20 cellular contexts compared by ENCODE assay signal in the genomic region with DNA sequence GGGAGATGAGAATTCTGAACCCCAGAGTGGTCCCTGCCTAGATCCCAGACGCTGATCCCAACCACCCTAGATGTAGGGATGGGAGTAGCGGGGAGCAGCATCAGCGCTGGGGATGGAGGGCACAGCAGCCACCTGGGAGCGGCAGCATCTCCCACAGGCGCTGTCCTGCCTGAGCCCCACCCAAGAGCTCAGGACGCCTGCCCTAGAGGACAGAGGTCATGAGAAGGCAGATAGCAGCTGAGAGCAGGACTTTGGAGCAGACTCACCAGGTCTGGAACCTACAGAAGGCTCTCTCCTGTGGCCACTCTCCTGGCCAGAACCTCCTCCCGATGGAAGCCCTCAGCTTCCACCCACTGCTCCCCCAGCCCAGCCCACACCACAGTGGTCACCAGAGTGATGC. TPM values are rescaled to one million over a fixed set of nuclear protein-coding genes. Genes with fewer than 3 reads are reported as not detected.
DNase-seq lines count a peak whose midpoint lies in the region; ATAC-seq, FAIRE-seq and TF ChIP-seq lines count a peak whose summit lies in the region.
"Had no signal": no experiment of that assay in that cellular context is flagged by ENCODE, and none has a peak within 500 bp of the region (broad histone marks: within the 10 kb centered on the region; RNA-seq: fewer than 3 reads in every experiment).

No MANE protein-coding gene starts in this region.

- no peak for TF ChIP-seq EP300 in K562 (IDR thresholded peaks at IDR 0.05; ENCODE audit: low read length)

- WGBS in K562 (ENCODE audit: insufficient coverage, low coverage, missing lambda C conversion rate) = 45% methylated on average over 5 of the region's 7 CpGs
- 60% methylated on average over 7 of the region's 7 CpGs for WGBS in liver
- 90 to 98% (median 91%) methylated on average over 6 to 7 of the region's 7 CpGs for WGBS in spleen, 5 donors

- peak; percentile 29; the same call in 1 of the 3 replicates for ATAC-seq in K562

- POLR2A ChIA-PET in HEK293 (lab: Yijun Ruan, JAX) (no interaction called here), K562 (lab: Yijun Ruan, JAX) (interaction anchor here (1.3 to 1.5 kb wide), 2 partner anchors 9 to 121 kb away, joined by 3 to 6 read pairs; no protein-coding TSS in a partner anchor)

- intact Hi-C loops in K562 (cut with micrococcal nuclease) = no loop called here
- intact Hi-C loops in spleen (cut with DNase I; ENCODE audit: low total_unique reads) = no loop called here
- intact Hi-C loops in tibial artery (cut with DNase I; ENCODE audit: low total_unique reads) = loop anchor here (5.0 kb wide), 1 partner anchor 114 kb away; a partner anchor contains a TSS

- no peak overlapping the region for H3K27ac ChIP-seq in HEK293 (ENCODE audit: extremely low read depth, low read depth, low read length)
- no peak overlapping the region for H3K27ac ChIP-seq in K562 (ENCODE audit: extremely low read depth, low read depth, low read length)
- peak overlapping the region; percentile 14 to 35 for H3K27ac ChIP-seq in liver (ENCODE audit: low read depth in 1 of 2, low read length in 2 of 2)
- H3K27ac ChIP-seq in spleen = peak overlapping the region in 7 of 8 donors; percentile 59 to 81 (median 73)
- no peak overlapping the region for H3K27ac ChIP-seq in tibial artery

- TF ChIP-seq CTCF in HEK293 (tag by site-specific recombination; IDR thresholded peaks at IDR 0.05) (no peak), K562 (IDR thresholded peaks at IDR 0.05 in 2 of 3, conservative IDR thresholded peaks at IDR 0.05 in 1 of 3; ENCODE audit: insufficient read depth in 2 of 3, low read depth in 1 of 3, low read length in 3 of 3) (no peak), liver (IDR thresholded peaks at IDR 0.05; ENCODE audit: low read depth, low read length, missing input control) (no peak), spleen (IDR thresholded peaks at IDR 0.05 in 8 of 11, conservative IDR thresholded peaks at IDR 0.05 in 3 of 11) (no peak), tibial artery (IDR thresholded peaks at IDR 0.05) (no peak)

- in situ Hi-C loops in K562 (cut with MboI) = no loop called here

- no peak overlapping the region for H3K4me3 ChIP-seq in HEK293 (ENCODE audit: low read depth, low read length)
- no peak overlapping the region for H3K4me3 ChIP-seq in K562
- H3K4me3 ChIP-seq in liver (ENCODE audit: low read depth in 1 of 3, low read length in 3 of 3) = no peak overlapping the region
- no peak overlapping the region for H3K4me3 ChIP-seq in spleen
- no peak overlapping the region for H3K4me3 ChIP-seq in tibial artery

- no peak overlapping the region for H2AFZ ChIP-seq in K562 (ENCODE audit: low read depth, low read length)

- no peak for TF ChIP-seq RAD21 in K562 (CRISPR knock-in tag; conservative IDR thresholded peaks at IDR 0.05 in 1 of 2, IDR thresholded peaks at IDR 0.05 in 1 of 2)
- TF ChIP-seq RAD21 in liver (IDR thresholded peaks at IDR 0.05) = peak in 1 of 2 donors; percentile 41

- H3K36me3 ChIP-seq in HEK293 (ENCODE audit: control insufficient read depth in 2 of 2, insufficient read depth in 1 of 2, low read length in 2 of 2) (peaks cover 0 to 4% of the 10 kb centered on the region in 2 experiments; a peak in 1 of 3 replicates), K562 (ENCODE audit: control insufficient read depth, insufficient read depth, low read length) (no peaks in the 10 kb centered on the region; the same call in 2 of the 3 replicates), liver (ENCODE audit: control insufficient read depth in 4 of 4, insufficient read depth in 3 of 4, low read depth in 1 of 4, low read length in 3 of 4) (no peaks in the 10 kb centered on the region), spleen (no peaks in the 10 kb centered on the region), tibial artery (no peaks in the 10 kb centered on the region)

- FAIRE-seq in K562 (lab: Jason Lieb, UNC) = no peak

- H3K4me2 ChIP-seq in K562 (ENCODE audit: insufficient read depth, low read length) = no peak overlapping the region

- H3K79me2 ChIP-seq in K562 (ENCODE audit: control insufficient read depth, insufficient read depth, low read length) = peaks cover 28% of the 10 kb centered on the region

- H3K9me1 ChIP-seq in K562 (ENCODE audit: control insufficient read depth, insufficient read depth, low read length) = peaks cover 2% of the 10 kb centered on the region

- CTCF ChIA-PET in HEK293 (lab: Yijun Ruan, JAX) (interaction anchor here (0.6 to 1.7 kb wide), 2 partner anchors 32 to 118 kb away, joined by 4 to 8 read pairs; no protein-coding TSS in a partner anchor), K562 (lab: Yijun Ruan, JAX; ENCODE audit: low intra/inter-chr PET ratio) (no interaction called here)

- H3K9ac ChIP-seq in K562 (ENCODE audit: insufficient read depth in 1 of 2, low read depth in 2 of 2, low read length in 2 of 2) (no peak overlapping the region; a peak in 1 of 4 replicates), liver (ENCODE audit: low read depth in 1 of 2, low read length in 2 of 2) (no peak overlapping the region)

- TF ChIP-seq POLR2A in K562 (conservative IDR thresholded peaks at IDR 0.05) (no peak), spleen (IDR thresholded peaks at IDR 0.05) (no peak)

- peaks cover 55% of the 10 kb centered on the region for H4K20me1 ChIP-seq in K562 (replicated peaks; ENCODE audit: control insufficient read depth, insufficient read depth, low read length)

- peaks cover 10% of the 10 kb centered on the region; the same call in 1 of the 2 replicates for H3K4me1 ChIP-seq in HEK293 (ENCODE audit: control insufficient read depth, insufficient read depth, low read length)
- H3K4me1 ChIP-seq in K562 (replicated peaks in 1 of 2; ENCODE audit: control insufficient read depth in 2 of 2, insufficient read depth in 2 of 2, low read length in 2 of 2) = peaks cover 8 to 13% of the 10 kb centered on the region in 2 experiments
- H3K4me1 ChIP-seq in liver (ENCODE audit: control insufficient read depth in 4 of 4, insufficient read depth in 4 of 4, low read length in 3 of 4) = peaks cover 36 to 75% (median 52%) of the 10 kb centered on the region in 4 donors
- peaks cover 25 to 85% (median 55%) of the 10 kb centered on the region in 6 donors for H3K4me1 ChIP-seq in spleen
- H3K4me1 ChIP-seq in tibial artery = peaks cover 0 to 23% (median 3%) of the 10 kb centered on the region in 4 donors

- H3K27me3 ChIP-seq in K562 (ENCODE audit: control insufficient read depth in 2 of 2, insufficient read depth in 2 of 2, low read length in 2 of 2) = no peaks in the 10 kb centered on the region
- H3K27me3 ChIP-seq in liver (ENCODE audit: control insufficient read depth in 4 of 4, insufficient read depth in 4 of 4, low read length in 3 of 4) = no peaks in the 10 kb centered on the region
- no peaks in the 10 kb centered on the region for H3K27me3 ChIP-seq in spleen (replicated peaks in 1 of 7)
- H3K27me3 ChIP-seq in tibial artery = no peaks in the 10 kb centered on the region

- H3K9me3 ChIP-seq in HEK293 (ENCODE audit: control insufficient read depth, insufficient read depth, low read depth, low read length) = no peaks in the 10 kb centered on the region
- H3K9me3 ChIP-seq in K562 (replicated peaks; ENCODE audit: control insufficient read depth, insufficient read depth, low read depth, low read length) = no peaks in the 10 kb centered on the region
- H3K9me3 ChIP-seq in liver (ENCODE audit: control insufficient read depth in 4 of 4, low read length in 3 of 4) = no peaks in the 10 kb centered on the region
- H3K9me3 ChIP-seq in spleen = no peaks in the 10 kb centered on the region
- H3K9me3 ChIP-seq in tibial artery = no peaks in the 10 kb centered on the region

- BruUV-seq in K562 (replicated peaks; lab: Mats Ljungman, UMichigan) = no TSS peak

- DNase-seq in K562 (ENCODE audit: extremely low read depth in 1 of 4, low spot score in 3 of 4) = no peak
- DNase-seq in spleen = no peak
- no peak for DNase-seq in NCI-H1048 (lab: John Stamatoyannopoulos, UW)
- no peak for DNase-seq in tibial artery
- no peak for DNase-seq in NCI-H2081 (lab: John Stamatoyannopoulos, UW)
- DNase-seq: activated B cell treated with CpG ODN at 0.5 μM for 24 hours; activated naive CD8-positive, alpha-beta T cell treated with anti-CD3 and anti-CD28 coated beads, Interleukin-2, amount 10 ng/mL, durations not matched to agents 7 days and 5 days; caudate nucleus; HFFc6; MM.1S; NCI-H1694; nephron progenitor cell; SHP77 treated with DMSO at 0.1 percent for 48 hours; stimulated activated CD4-positive, alpha-beta T cell treated with anti-CD3 and anti-CD28 coated beads, Interleukin-15, amount 100 ng/mL, for 24 hours; stimulated activated naive CD4-positive, alpha-beta T cell treated with Interleukin-2 at 50 U/mL for 16 hours; T-helper 2 cell had no signal

RNA-seq across cellular contexts. Expression of a gene that starts 7.2 kb away (rescaled TPM):
- total RNA-seq in K562 (2011; cell fraction: chromatin; rRNA removed; ENCODE audit: low replicate concordance) = 5.9 and 10.4 TPM in 2 replicates
- total RNA-seq in K562 (2011; cell fraction: nucleolus; rRNA removed) = 5.2 and 5.5 TPM in 2 replicates
- 5.1 and 5.3 TPM in 2 replicates for total RNA-seq in K562 (2011; cell fraction: nucleoplasm; rRNA removed)
- total RNA-seq in K562 (2014; rRNA removed) (6.3 and 13.5 TPM in 2 replicates), K562 (2014; rRNA removed; fragmentation: Illumina TruSeq; extraction: Trizol) (3.7 and 5.2 TPM in 2 replicates), K562 (2015; rRNA removed; fragmentation: Illumina TruSeq; extraction: Trizol) (7.0 and 7.2 TPM in 2 replicates), K562 (2021) (22.0 and 22.7 TPM in 2 replicates), liver (10 to 100 TPM in 1 of 2 donors, 1 to 10 TPM in 1; 7.1 to 12.1 TPM), spleen (10 to 100 TPM in 4 of 7 donors, 1 to 10 TPM in 3; 6.0 to 12.4 (median 11.3) TPM)
- polyA plus RNA-seq in K562 (2011; rRNA removed) (4.2 and 5.4 TPM in 2 replicates), K562 (2014; fragmentation: Illumina TruSeq; extraction: Trizol) (6.8 and 12.3 TPM in 2 replicates), K562 (2014; fragmentation: Nextera tagmentation; extraction: Ambion mirVana) (under 1 TPM; 0.18 to 0.27 TPM), K562 (2014; rRNA removed) (7.2 and 9.7 TPM in 2 replicates), liver (10 to 100 TPM in 1 of 2 donors, 1 to 10 TPM in 1; 4.0 to 23.9 TPM), spleen (1 to 10 TPM; 1.6 to 6.5 (median 1.9) TPM)
- 4.8 and 12.5 TPM in 2 replicates for polyA plus RNA-seq in K562 (2011; cell fraction: cytosol; rRNA removed)
- polyA plus RNA-seq in K562 (2011; cell fraction: nucleus; rRNA removed) = 5.2 and 10.5 TPM in 2 replicates
- polyA plus RNA-seq in K562 (2012) = 7.1 and 9.7 TPM in 2 replicates
- polyA minus RNA-seq in K562 (2011; rRNA and poly(A)+ RNA removed) = 4.5 and 5.3 TPM in 2 replicates
- 13.7 TPM in 2 replicates for polyA minus RNA-seq in K562 (2011; cell fraction: cytosol; rRNA and poly(A)+ RNA removed)
- polyA minus RNA-seq in K562 (2011; cell fraction: nucleus; rRNA and poly(A)+ RNA removed) = 1.8 and 3.0 TPM in 2 replicates

RNA-seq across cellular contexts. Expression of a gene that starts 48.2 kb away (rescaled TPM):
- total RNA-seq in K562 (2011; cell fraction: chromatin; rRNA removed; ENCODE audit: low replicate concordance) = 0.12 TPM in 1 of 2 replicates, not detected in the other
- total RNA-seq in K562 (2011; cell fraction: nucleolus; rRNA removed) = not detected in 2 replicates
- not detected in 2 replicates for total RNA-seq in K562 (2011; cell fraction: nucleoplasm; rRNA removed)
- total RNA-seq in K562 (2014; rRNA removed) = not detected in 2 replicates
- not detected in 2 replicates for total RNA-seq in K562 (2014; rRNA removed; fragmentation: Illumina TruSeq; extraction: Trizol)
- total RNA-seq in K562 (2015; rRNA removed; fragmentation: Illumina TruSeq; extraction: Trizol) = not detected in 2 replicates
- not detected in 2 replicates for total RNA-seq in K562 (2021)
- not detected in 2 replicates for polyA plus RNA-seq in K562 (2011; rRNA removed)
- 0.03 TPM in 1 of 2 replicates, not detected in the other for polyA plus RNA-seq in K562 (2011; cell fraction: cytosol; rRNA removed)
- polyA plus RNA-seq in K562 (2011; cell fraction: nucleus; rRNA removed) = 0.01 TPM in 1 of 2 replicates, not detected in the other
- not detected in 2 replicates for polyA plus RNA-seq in K562 (2012)
- polyA plus RNA-seq in K562 (2014; fragmentation: Illumina TruSeq; extraction: Trizol) = not detected in 2 replicates
- not detected for polyA plus RNA-seq in K562 (2014; fragmentation: Nextera tagmentation; extraction: Ambion mirVana)
- polyA plus RNA-seq in K562 (2014; rRNA removed) = not detected in 2 replicates
- polyA minus RNA-seq in K562 (2011; rRNA and poly(A)+ RNA removed) = not detected in 2 replicates
- polyA minus RNA-seq in K562 (2011; cell fraction: cytosol; rRNA and poly(A)+ RNA removed) = not detected in 2 replicates
- not detected in 2 replicates for polyA minus RNA-seq in K562 (2011; cell fraction: nucleus; rRNA and poly(A)+ RNA removed)
- 1 to 10 TPM; 1.0 to 1.7 TPM for total RNA-seq in liver
- under 1 TPM; 0.96 to 0.99 TPM for polyA plus RNA-seq in liver
- total RNA-seq in spleen = 1 to 10 TPM; 1.8 to 4.2 (median 2.8) TPM
- polyA plus RNA-seq in spleen = under 1 TPM; 0.43 to 0.67 (median 0.64) TPM
- total RNA-seq: activated B cell treated with CpG ODN at 0.5 μM for 24 hours; activated CD8-positive, alpha-beta memory T cell treated with anti-CD3 and anti-CD28 coated beads for 36 hours; activated T-helper 1 cell treated with anti-CD3 and anti-CD28 coated beads, Interleukin-12 subunit alpha, Interleukin-12 subunit beta, Interleukin-2, Interleukin-4 antibody, amounts not matched to agents 30 ng/mL and 10 ng/mL and 1 ng/mL, durations not matched to agents 14 hours and 24 hours and 36 hours had no signal

Comparison
In these comparisons a context has a peak if more than half of its experiments do, and no peak if none do; other contexts are left out.
1. H3K27ac ChIP-seq: peak in liver (2 of 2) and spleen (7 of 8); none in HEK293 (single experiment), K562 (single experiment) and tibial artery (0 of 2).